Comparison of ENCODE assay signal across 23 cellular contexts in genomic region chr3:127488740-127489139, GRCh38.
DNase-seq lines count a peak whose midpoint lies in the region; ATAC-seq, FAIRE-seq and TF ChIP-seq lines count a peak whose summit lies in the region.
"Had no signal": no experiment of that assay in that cellular context is flagged by ENCODE, and none has a peak within 500 bp of the region (broad histone marks: within the 10 kb centered on the region; RNA-seq: fewer than 3 reads in every experiment).

No MANE protein-coding gene starts in this region.

- no peak overlapping the region for H3K9ac ChIP-seq in HepG2 (ENCODE audit: insufficient read depth, low read depth, low read length)

- peaks cover 27% of the 10 kb centered on the region for H3K4me1 Mint-ChIP-seq in activated CD8-positive, alpha-beta memory T cell treated with anti-CD3 and anti-CD28 coated beads, Interleukin-2, amount 10 ng/mL, durations not matched to agents 7 days and 5 days
- peaks cover 17% of the 10 kb centered on the region for H3K4me1 Mint-ChIP-seq in activated T-helper 2 cell treated with anti-CD3 and anti-CD28 coated beads, Interferon-gamma antibody, Interleukin-2, Interleukin-4, amounts not matched to agents 10 μg/mL and 5 μg/mL and 100 μg/mL, durations not matched to agents 14 hours and 24 hours and 36 hours (ENCODE audit: low read depth)

- TF ChIP-seq POLR2A in HepG2 (IDR thresholded peaks at IDR 0.05; ENCODE audit: insufficient read depth in 1 of 2, low read depth in 2 of 2, low read length in 2 of 2) (no peak), sigmoid colon (IDR thresholded peaks at IDR 0.05) (no peak), stomach (IDR thresholded peaks at IDR 0.05) (no peak)

- no peaks in the 10 kb centered on the region for H3K9me3 ChIP-seq in HepG2 (ENCODE audit: low read length)
- H3K9me3 ChIP-seq in sigmoid colon = no peaks in the 10 kb centered on the region
- H3K9me3 ChIP-seq in stomach = no peaks in the 10 kb centered on the region

- H3K4me3 ChIP-seq in HepG2 (replicated peaks in 1 of 3; ENCODE audit: insufficient read depth in 1 of 3, low read depth in 2 of 3, low read length in 3 of 3) = no peak overlapping the region
- no peak overlapping the region for H3K4me3 ChIP-seq in sigmoid colon
- H3K4me3 ChIP-seq in stomach = no peak overlapping the region
- no peak overlapping the region for H3K4me3 ChIP-seq in brain microvascular endothelial cell (ENCODE audit: low read depth, low read length)

- no peaks in the 10 kb centered on the region for H3K9me3 Mint-ChIP-seq in activated CD8-positive, alpha-beta memory T cell treated with anti-CD3 and anti-CD28 coated beads, Interleukin-2, amount 10 ng/mL, durations not matched to agents 7 days and 5 days (ENCODE audit: low read depth)
- no peaks in the 10 kb centered on the region for H3K9me3 Mint-ChIP-seq in activated T-helper 2 cell treated with anti-CD3 and anti-CD28 coated beads, Interferon-gamma antibody, Interleukin-2, Interleukin-4, amounts not matched to agents 10 μg/mL and 5 μg/mL and 100 μg/mL, durations not matched to agents 14 hours and 24 hours and 36 hours

- H2AFZ ChIP-seq in HepG2 (ENCODE audit: low read length) = no peak overlapping the region

- intact Hi-C loops in activated T-helper 2 cell treated with anti-CD3 and anti-CD28 coated beads, Interferon-gamma antibody, Interleukin-2, Interleukin-4, amounts not matched to agents 10 μg/mL and 5 μg/mL and 100 μg/mL, durations not matched to agents 14 hours and 24 hours and 36 hours (cut with micrococcal nuclease) = no loop called here
- intact Hi-C loops in HepG2 (cut with micrococcal nuclease; ENCODE audit: unreplicated experiment) (no loop called here), sigmoid colon (cut with DNase I) (no loop called here), stomach (cut with DNase I; ENCODE audit: low total_unique reads) (no loop called here)

- no TSS peak for BruUV-seq in HepG2 (replicated peaks; lab: Mats Ljungman, UMichigan)

- H3K27me3 ChIP-seq in HepG2 (ENCODE audit: control insufficient read depth in 1 of 2, insufficient read depth in 2 of 2, low read length in 2 of 2) (peaks cover 0 to 17% of the 10 kb centered on the region in 2 experiments; a peak in 3 of 5 replicates), sigmoid colon (peaks cover 0 to 10% (median 0%) of the 10 kb centered on the region in 3 donors), stomach (no peaks in the 10 kb centered on the region), brain microvascular endothelial cell (replicated peaks) (no peaks in the 10 kb centered on the region)

- DNase-seq in activated CD8-positive, alpha-beta memory T cell treated with anti-CD3 and anti-CD28 coated beads, Interleukin-2, amount 10 ng/mL, durations not matched to agents 7 days and 5 days = peak; percentile 30
- no peak for DNase-seq in activated CD8-positive, alpha-beta memory T cell treated with anti-CD3 and anti-CD28 coated beads for 24 hours
- DNase-seq in activated T-helper 2 cell treated with anti-CD3 and anti-CD28 coated beads, Interferon-gamma antibody, Interleukin-2, Interleukin-4, amounts not matched to agents 10 μg/mL and 5 μg/mL and 100 μg/mL, durations not matched to agents 14 hours and 24 hours and 36 hours (ENCODE audit: low spot score) = peak; percentile 3
- DNase-seq in HepG2 (ENCODE audit: low spot score) (no peak), sigmoid colon (peak; percentile 61), stomach (no peak), brain microvascular endothelial cell (no peak)
- DNase-seq: DMS79 treated with DMSO at 0.1 percent for 48 hours, GF-D8, H7, KBM-7, MV-4-11, NCI-H1105, NCI-H1436 treated with DMSO at 0.1 percent for 48 hours, NCI-H187 treated with DMSO at 0.1 percent for 48 hours, NCI-H2107, NCI-H524, NCI-H774, SIG-M5 had no signal

- no peak overlapping the region for H3K27ac Mint-ChIP-seq in activated CD8-positive, alpha-beta memory T cell treated with anti-CD3 and anti-CD28 coated beads, Interleukin-2, amount 10 ng/mL, durations not matched to agents 7 days and 5 days
- no peak overlapping the region for H3K27ac Mint-ChIP-seq in activated T-helper 2 cell treated with anti-CD3 and anti-CD28 coated beads, Interferon-gamma antibody, Interleukin-2, Interleukin-4, amounts not matched to agents 10 μg/mL and 5 μg/mL and 100 μg/mL, durations not matched to agents 14 hours and 24 hours and 36 hours

- no peaks in the 10 kb centered on the region for H3K4me1 ChIP-seq in HepG2 (ENCODE audit: insufficient read depth, low read length)
- no peaks in the 10 kb centered on the region for H3K4me1 ChIP-seq in sigmoid colon
- H3K4me1 ChIP-seq in stomach = no peaks in the 10 kb centered on the region

- no peak for TF ChIP-seq RAD21 in HepG2 (CRISPR knock-in tag; IDR thresholded peaks at IDR 0.05)

- no peak overlapping the region for H3K27ac ChIP-seq in HepG2 (ENCODE audit: extremely low read length, insufficient read depth, low read length)
- no peak overlapping the region for H3K27ac ChIP-seq in sigmoid colon
- H3K27ac ChIP-seq in stomach = no peak overlapping the region
- H3K27ac ChIP-seq in brain microvascular endothelial cell = no peak overlapping the region

- no peaks in the 10 kb centered on the region for H3K79me2 ChIP-seq in HepG2 (ENCODE audit: insufficient read depth, low read length)

- POLR2A ChIA-PET in HepG2 (lab: Yijun Ruan, JAX) = no interaction called here

- CTCF ChIA-PET in activated CD8-positive, alpha-beta memory T cell treated with anti-CD3 and anti-CD28 coated beads, Interleukin-2, amount 10 ng/mL, durations not matched to agents 7 days and 5 days (lab: Charles Lee) = interaction anchor here (0.9 kb wide), 1 partner anchor 15 kb away, joined by 3 read pairs; no protein-coding TSS in a partner anchor
- CTCF ChIA-PET in HepG2 (lab: Yijun Ruan, JAX; ENCODE audit: low intra/inter-chr PET ratio, low total read pairs) = no interaction called here

- H3K4me3 Mint-ChIP-seq in activated CD8-positive, alpha-beta memory T cell treated with anti-CD3 and anti-CD28 coated beads, Interleukin-2, amount 10 ng/mL, durations not matched to agents 7 days and 5 days = no peak overlapping the region
- H3K4me3 Mint-ChIP-seq in activated T-helper 2 cell treated with anti-CD3 and anti-CD28 coated beads, Interferon-gamma antibody, Interleukin-2, Interleukin-4, amounts not matched to agents 10 μg/mL and 5 μg/mL and 100 μg/mL, durations not matched to agents 14 hours and 24 hours and 36 hours (ENCODE audit: low read depth) = no peak overlapping the region

- no peak for ATAC-seq in activated CD8-positive, alpha-beta memory T cell treated with anti-CD3 and anti-CD28 coated beads, Interleukin-2, amount 10 ng/mL, durations not matched to agents 7 days and 5 days
- ATAC-seq in HepG2 (no peak), GM18909 (IDR thresholded peaks at IDR 0.05; ENCODE audit: poor library complexity, unreplicated experiment) (no peak)

- TF ChIP-seq CTCF in HepG2 (CRISPR knock-in tag; IDR thresholded peaks at IDR 0.05) (no peak), sigmoid colon (IDR thresholded peaks at IDR 0.05) (no peak), stomach (IDR thresholded peaks at IDR 0.05) (no peak), brain microvascular endothelial cell (IDR thresholded peaks at IDR 0.05; ENCODE audit: low read depth, low read length, missing control alignments) (no peak)

- in situ Hi-C loops in HepG2 (cut with HindIII; ENCODE audit: extremely low pct_ligation_motif_present, low pct_unique_long_range_greater_than_20kb) (no loop called here), brain microvascular endothelial cell (cut with HindIII; ENCODE audit: low pct_ligation_motif_present, low sequenced_read_pairs) (no loop called here)

- no peak for FAIRE-seq in HepG2 (lab: Jason Lieb, UNC)
- FAIRE-seq: GM12892, HTR-8/SVneo, RCC 7860 had no signal

- no peaks in the 10 kb centered on the region for H3K36me3 Mint-ChIP-seq in activated CD8-positive, alpha-beta memory T cell treated with anti-CD3 and anti-CD28 coated beads, Interleukin-2, amount 10 ng/mL, durations not matched to agents 7 days and 5 days
- no peaks in the 10 kb centered on the region for H3K36me3 Mint-ChIP-seq in activated T-helper 2 cell treated with anti-CD3 and anti-CD28 coated beads, Interferon-gamma antibody, Interleukin-2, Interleukin-4, amounts not matched to agents 10 μg/mL and 5 μg/mL and 100 μg/mL, durations not matched to agents 14 hours and 24 hours and 36 hours (ENCODE audit: low read depth)

- H3K4me2 ChIP-seq in HepG2 (ENCODE audit: low read depth, low read length) = no peak overlapping the region

- peaks cover 60% of the 10 kb centered on the region for H3K27me3 Mint-ChIP-seq in activated CD8-positive, alpha-beta memory T cell treated with anti-CD3 and anti-CD28 coated beads, Interleukin-2, amount 10 ng/mL, durations not matched to agents 7 days and 5 days
- peaks cover 17% of the 10 kb centered on the region for H3K27me3 Mint-ChIP-seq in activated T-helper 2 cell treated with anti-CD3 and anti-CD28 coated beads, Interferon-gamma antibody, Interleukin-2, Interleukin-4, amounts not matched to agents 10 μg/mL and 5 μg/mL and 100 μg/mL, durations not matched to agents 14 hours and 24 hours and 36 hours (ENCODE audit: low read depth)

- no peak for TF ChIP-seq EP300 in HepG2 (IDR thresholded peaks at IDR 0.05; ENCODE audit: low read depth in 2 of 2, low read length in 2 of 2)
- TF ChIP-seq EP300 in HepG2 (CRISPR knock-in tag; IDR thresholded peaks at IDR 0.05; ENCODE audit: borderline replicate concordance) = no peak
- no peak for TF ChIP-seq EP300 in sigmoid colon (IDR thresholded peaks at IDR 0.05)
- TF ChIP-seq EP300 in stomach (IDR thresholded peaks at IDR 0.05) = no peak

- 17% methylated on average over 3 of the region's 3 CpGs for WGBS in HepG2 (ENCODE audit: low lambda C conversion rate)
- 89 to 91% methylated on average over 3 of the region's 3 CpGs for WGBS in sigmoid colon, 2 donors
- WGBS in stomach, 5 donors = 87 to 99% (median 93%) methylated on average over 3 of the region's 3 CpGs

- H3K36me3 ChIP-seq in HepG2 (replicated peaks in 1 of 2; ENCODE audit: control insufficient read depth in 1 of 2, insufficient read depth in 2 of 2, low read length in 2 of 2) (no peaks in the 10 kb centered on the region), sigmoid colon (no peaks in the 10 kb centered on the region), stomach (no peaks in the 10 kb centered on the region), brain microvascular endothelial cell (replicated peaks) (no peaks in the 10 kb centered on the region)

- H4K20me1 ChIP-seq in HepG2 (ENCODE audit: insufficient read depth, low read length) = no peaks in the 10 kb centered on the region

TF ChIP-seq in HepG2, 621 proteins besides CTCF, POLR2A, EP300 and RAD21 (continues in another document):
- TF ChIP-seq ZNF329 (CRISPR knock-in tag; IDR thresholded peaks at IDR 0.05; ENCODE audit: low read depth) (no peak), MXD3 (CRISPR knock-in tag; IDR thresholded peaks at IDR 0.05) (no peak), ZNF629 (CRISPR knock-in tag; conservative IDR thresholded peaks at IDR 0.05) (peak; percentile 14; the same call in 1 of the 2 replicates)

Comparison
In these comparisons a context has a peak if more than half of its experiments do, and no peak if none do; other contexts are left out.
1. DNase-seq: peak in activated CD8-positive, alpha-beta memory T cell treated with anti-CD3 and anti-CD28 coated beads, Interleukin-2, amount 10 ng/mL, durations not matched to agents 7 days and 5 days (single experiment), activated T-helper 2 cell treated with anti-CD3 and anti-CD28 coated beads, Interferon-gamma antibody, Interleukin-2, Interleukin-4, amounts not matched to agents 10 μg/mL and 5 μg/mL and 100 μg/mL, durations not matched to agents 14 hours and 24 hours and 36 hours (single experiment) and sigmoid colon (single experiment); none in activated CD8-positive, alpha-beta memory T cell treated with anti-CD3 and anti-CD28 coated beads for 24 hours (single experiment), HepG2 (single experiment), stomach (single experiment) and brain microvascular endothelial cell (single experiment).